In genomic region chr16:88856828-88857727, GRCh38 we compare ENCODE assay signal across 8 cellular contexts. TPM values are rescaled to one million over a fixed set of nuclear protein-coding genes. Genes with fewer than 3 reads are reported as not detected.
DNase-seq lines count a peak whose midpoint lies in the region; TF ChIP-seq lines count a peak whose summit lies in the region.

A gene with protein sequence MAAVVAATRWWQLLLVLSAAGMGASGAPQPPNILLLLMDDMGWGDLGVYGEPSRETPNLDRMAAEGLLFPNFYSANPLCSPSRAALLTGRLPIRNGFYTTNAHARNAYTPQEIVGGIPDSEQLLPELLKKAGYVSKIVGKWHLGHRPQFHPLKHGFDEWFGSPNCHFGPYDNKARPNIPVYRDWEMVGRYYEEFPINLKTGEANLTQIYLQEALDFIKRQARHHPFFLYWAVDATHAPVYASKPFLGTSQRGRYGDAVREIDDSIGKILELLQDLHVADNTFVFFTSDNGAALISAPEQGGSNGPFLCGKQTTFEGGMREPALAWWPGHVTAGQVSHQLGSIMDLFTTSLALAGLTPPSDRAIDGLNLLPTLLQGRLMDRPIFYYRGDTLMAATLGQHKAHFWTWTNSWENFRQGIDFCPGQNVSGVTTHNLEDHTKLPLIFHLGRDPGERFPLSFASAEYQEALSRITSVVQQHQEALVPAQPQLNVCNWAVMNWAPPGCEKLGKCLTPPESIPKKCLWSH (minus strand): TSS chr16:88856947. CDS start chr16:88856877, 70 bp downstream.
A gene with protein sequence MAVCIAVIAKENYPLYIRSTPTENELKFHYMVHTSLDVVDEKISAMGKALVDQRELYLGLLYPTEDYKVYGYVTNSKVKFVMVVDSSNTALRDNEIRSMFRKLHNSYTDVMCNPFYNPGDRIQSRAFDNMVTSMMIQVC (plus strand): TSS chr16:88857127. CDS start chr16:88857151, 24 bp downstream.

- POLR2A ChIA-PET in activated CD8-positive, alpha-beta memory T cell treated with anti-CD3 and anti-CD28 coated beads for 36 hours (lab: Charles Lee), result interaction anchor here (0.6 to 1.9 kb wide), 4 partner anchors 45 to 308 kb away, joined by 3 to 13 read pairs (median 8); partner anchors contain the start of gene APRT

- peak; percentile 85 for DNase-seq in CMK (ENCODE audit: low read depth)
- DNase-seq in GM20000 (ENCODE audit: low spot score), result peak; percentile 100
- peak; percentile 85 for DNase-seq in HT1080 (ENCODE audit: low read depth)
- DNase-seq in NOMO-1 (lab: John Stamatoyannopoulos, UW; ENCODE audit: unreplicated experiment in 2 of 2), result peak; percentile 91 to 95
- DNase-seq in effector CD8-positive, alpha-beta T cell (lab: John Stamatoyannopoulos, UW), result peak; percentile 98
- DNase-seq in medulla oblongata (ENCODE audit: extremely low spot score), result peak; percentile 97
- peak; percentile 96 to 100 (median 99) for DNase-seq in stimulated activated CD4-positive, alpha-beta T cell treated with anti-CD3 and anti-CD28 coated beads, TNF-alpha, amount 100 ng/mL, for 48 hours (ENCODE audit: low read depth in 3 of 3)

- no peak for TF ChIP-seq CTCF in GM20000 (IDR thresholded peaks at IDR 0.05; ENCODE audit: extremely low read depth, missing control alignments)

- CTCF ChIA-PET in activated CD8-positive, alpha-beta memory T cell treated with anti-CD3 and anti-CD28 coated beads for 36 hours (lab: Charles Lee), result interaction anchor here (0.6 to 3.3 kb wide), 13 partner anchors 11 to 310 kb away, joined by 3 to 37 read pairs (median 5); partner anchors contain the start of genes ACSF3 and APRT

RNA-seq across cellular contexts. Expression of the first gene that starts in this region (rescaled TPM):
- total RNA-seq in HT1080 (2014; rRNA removed; shearing (Covaris generic)), result 5.1 and 7.4 TPM in 2 replicates
- 16.9 and 22.8 TPM in 2 replicates for polyA plus RNA-seq in HT1080 (2015; cell fraction: cytosol; rRNA removed)
- polyA plus RNA-seq in HT1080 (2015; cell fraction: nucleus; rRNA removed), result 27.1 and 36.0 TPM in 2 replicates
- 10 to 100 TPM; 18.3 to 19.0 TPM for total RNA-seq in activated CD8-positive, alpha-beta memory T cell treated with anti-CD3 and anti-CD28 coated beads for 36 hours

RNA-seq across cellular contexts. Expression of the second gene that starts in this region (rescaled TPM):
- 58.5 and 74.3 TPM in 2 replicates for total RNA-seq in HT1080 (2014; rRNA removed; shearing (Covaris generic))
- polyA plus RNA-seq in HT1080 (2015; cell fraction: cytosol; rRNA removed), result 29.3 and 33.7 TPM in 2 replicates
- 24.2 and 25.7 TPM in 2 replicates for polyA plus RNA-seq in HT1080 (2015; cell fraction: nucleus; rRNA removed)
- total RNA-seq in activated CD8-positive, alpha-beta memory T cell treated with anti-CD3 and anti-CD28 coated beads for 36 hours, result 100 to 1,000 TPM in 1 of 2 experiments, 10 to 100 TPM in 1; 97.2 to 103 TPM

Comparison
In these comparisons a context has a peak if more than half of its experiments do, and no peak if none do; other contexts are left out.
1. Peak in every context shown above with its lines: DNase-seq.